Comparison of ENCODE assay signal across 9 cellular contexts in genomic region chr6:3228046-3228671, GRCh38. TPM values are rescaled to one million over a fixed set of nuclear protein-coding genes. Genes with fewer than 3 reads are reported as not detected.
DNase-seq lines count a peak whose midpoint lies in the region; ATAC-seq and TF ChIP-seq lines count a peak whose summit lies in the region.
"Had no signal": no experiment of that assay in that cellular context is flagged by ENCODE, and none has a peak within 500 bp of the region (broad histone marks: within the 10 kb centered on the region; RNA-seq: fewer than 3 reads in every experiment).

No MANE protein-coding gene starts in this region.

- H3K9ac ChIP-seq in stomach smooth muscle (ENCODE audit: low read length in 2 of 2): no peak overlapping the region

- no peaks in the 10 kb centered on the region for H3K36me3 ChIP-seq in Caco-2 (ENCODE audit: control insufficient read depth, insufficient read depth, low read length)
- H3K36me3 ChIP-seq in iPS DF 6.9 (ENCODE audit: control insufficient read depth, insufficient read depth, low read length): peaks cover 5% of the 10 kb centered on the region; the same call in 1 of the 2 replicates
- H3K36me3 ChIP-seq in stomach smooth muscle (ENCODE audit: control insufficient read depth in 2 of 2, insufficient read depth in 2 of 2, low read length in 2 of 2): no peaks in the 10 kb centered on the region

- peaks cover 14% of the 10 kb centered on the region for H3K4me1 ChIP-seq in Caco-2
- H3K4me1 ChIP-seq in iPS DF 6.9 (ENCODE audit: control insufficient read depth, insufficient read depth, low read length): no peaks in the 10 kb centered on the region; the same call in 1 of the 2 replicates
- peaks cover 47% of the 10 kb centered on the region for H3K4me1 ChIP-seq in stomach smooth muscle (ENCODE audit: control insufficient read depth, insufficient read depth, low read length)

- peak; percentile 72 to 74 for DNase-seq in Caco-2
- peak; percentile 72 for DNase-seq in NCI-H1092 treated with DMSO at 0.1 percent for 48 hours (lab: John Stamatoyannopoulos, UW)
- no peak for DNase-seq in T-helper 17 cell
- no peak for DNase-seq in iPS DF 6.9 (ENCODE audit: low read depth, low spot score)
- DNase-seq in stimulated activated CD8-positive, alpha-beta memory T cell treated with anti-CD3 and anti-CD28 coated beads, Interleukin-4, amount 100 ng/mL, for 48 hours: no peak
- DNase-seq in G401 (ENCODE audit: low spot score): no peak

- POLR2A ChIA-PET in Caco-2 (lab: Charles Lee): interaction anchor here (0.6 to 1.1 kb wide), 2 partner anchors 19 to 681 kb away, joined by 3 read pairs; no protein-coding TSS in a partner anchor

- CTCF ChIA-PET in Caco-2 (lab: Charles Lee): interaction anchor here (1.1 kb wide), 1 partner anchor 10 kb away, joined by 3 read pairs; no protein-coding TSS in a partner anchor

- H3K27me3 ChIP-seq in Caco-2 (replicated peaks; ENCODE audit: control insufficient read depth, insufficient read depth, low read length) (no peaks in the 10 kb centered on the region), iPS DF 6.9 (ENCODE audit: control insufficient read depth, insufficient read depth, low read length) (no peaks in the 10 kb centered on the region), stomach smooth muscle (ENCODE audit: control insufficient read depth in 1 of 2, insufficient read depth in 2 of 2, low read length in 2 of 2) (peaks cover 40 to 46% of the 10 kb centered on the region in 2 donors)

- H3K9me3 Mint-ChIP-seq in Caco-2 (ENCODE audit: unreplicated experiment): no peaks in the 10 kb centered on the region

- peak overlapping the region; percentile 53 for H3K27ac Mint-ChIP-seq in Caco-2 (ENCODE audit: unreplicated experiment)
- peak overlapping the region; percentile 46 for H3K27ac Mint-ChIP-seq in T-helper 17 cell

- ATAC-seq in T-helper 17 cell (peak; percentile 31), HG03025 (IDR thresholded peaks at IDR 0.05; ENCODE audit: low FRiP score, unreplicated experiment) (no peak)

- H3K27ac ChIP-seq in iPS DF 6.9 (ENCODE audit: low read length): no peak overlapping the region
- H3K27ac ChIP-seq in stomach smooth muscle (ENCODE audit: low read length): no peak overlapping the region
- H3K27ac ChIP-seq: body of pancreas had no signal

- H3K4me3 ChIP-seq in Caco-2 (ENCODE audit: low read depth, low read length) (peak overlapping the region; percentile 58), iPS DF 6.9 (ENCODE audit: low read length) (peak overlapping the region; percentile 79), stomach smooth muscle (ENCODE audit: low read length in 2 of 2) (peak overlapping the region; percentile 58 to 72)

- TSS peak; percentile 38 for BruUV-seq in Caco-2 (replicated peaks; lab: Mats Ljungman, UMichigan)

- H3K36me3 Mint-ChIP-seq in Caco-2 (ENCODE audit: insufficient read depth, unreplicated experiment) (peaks cover 47% of the 10 kb centered on the region), T-helper 17 cell (ENCODE audit: low read depth) (peaks cover 14% of the 10 kb centered on the region)

- H3K27me3 Mint-ChIP-seq in Caco-2 (ENCODE audit: insufficient read depth, unreplicated experiment) (peaks cover 6% of the 10 kb centered on the region), T-helper 17 cell (peaks cover 71% of the 10 kb centered on the region)

- TF ChIP-seq CTCF in Caco-2 (IDR thresholded peaks at IDR 0.05; ENCODE audit: insufficient read depth in 1 of 2, low read depth in 1 of 2, low read length in 1 of 2, severe bottlenecking in 1 of 2, unreplicated experiment in 1 of 2): no peak

- H3K4me1 Mint-ChIP-seq in Caco-2 (ENCODE audit: low read depth, unreplicated experiment) (peaks cover 7% of the 10 kb centered on the region), T-helper 17 cell (peaks cover 33% of the 10 kb centered on the region)

- H3K4me3 Mint-ChIP-seq in Caco-2 (ENCODE audit: unreplicated experiment) (peak overlapping the region; percentile 82), T-helper 17 cell (peak overlapping the region; percentile 89)

- intact Hi-C loops in Caco-2 (cut with micrococcal nuclease; ENCODE audit: unreplicated experiment): loop anchor here (2.0 kb wide), 1 partner anchor 23 kb away; no protein-coding TSS in a partner anchor

- H3K9me3 ChIP-seq in Caco-2 (no peaks in the 10 kb centered on the region), T-helper 17 cell (ENCODE audit: control insufficient read depth, low read length, poor library complexity, severe bottlenecking) (no peaks in the 10 kb centered on the region), iPS DF 6.9 (ENCODE audit: control insufficient read depth, insufficient read depth, low read length) (no peaks in the 10 kb centered on the region), stomach smooth muscle (ENCODE audit: control insufficient read depth in 2 of 2, low read length in 2 of 2) (no peaks in the 10 kb centered on the region)
- H3K9me3 ChIP-seq: body of pancreas had no signal

- WGBS in iPS DF 6.9 (ENCODE audit: insufficient coverage, insufficient read length): no CpG with 5 or more reads among the region's 38 CpGs

- in situ Hi-C loops in G401 (cut with HindIII; ENCODE audit: low sequenced_read_pairs): no loop called here

RNA-seq across cellular contexts. Expression of gene TUBB2B, which starts 0.7 kb away (rescaled TPM):
- total RNA-seq in Caco-2 (2022) (143 and 150 TPM in 2 replicates), T-helper 17 cell (under 1 TPM; 0.75 to 0.76 TPM)
- 31.6 and 39.2 TPM in 2 replicates for total RNA-seq in G401 (2014; rRNA removed; shearing (Covaris generic))

RNA-seq across cellular contexts. Expression of gene PSMG4, which starts 30.6 kb away (rescaled TPM):
- total RNA-seq in Caco-2 (2022) (20.9 and 21.3 TPM in 2 replicates), T-helper 17 cell (10 to 100 TPM; 11.9 to 15.6 TPM)
- 26.6 and 54.5 TPM in 2 replicates for total RNA-seq in G401 (2014; rRNA removed; shearing (Covaris generic))

Comparison
In these comparisons a context has a peak if more than half of its experiments do, and no peak if none do; other contexts are left out.
1. DNase-seq: peak in Caco-2 (2 of 2) and NCI-H1092 treated with DMSO at 0.1 percent for 48 hours (single experiment); none in T-helper 17 cell (0 of 3), iPS DF 6.9 (single experiment), stimulated activated CD8-positive, alpha-beta memory T cell treated with anti-CD3 and anti-CD28 coated beads, Interleukin-4, amount 100 ng/mL, for 48 hours (single experiment) and G401 (single experiment).
2. RNA of gene TUBB2B, which starts 0.7 kb away (total RNA-seq): 143 to 150 TPM in Caco-2 and 31.6 to 39.2 TPM in G401; 0.75 to 0.76 TPM in T-helper 17 cell; every median in the first group is over 10 times any median in the second.
3. Peak in every context shown above with its lines, with median percentiles within 50 percentile points of each other: H3K4me3 ChIP-seq.